In genomic region chr14:94136575-94137331, GRCh38 we compare ENCODE assay signal across 9 cellular contexts. TPM values are rescaled to one million over a fixed set of nuclear protein-coding genes. Genes with fewer than 3 reads are reported as not detected.
DNase-seq lines count a peak whose midpoint lies in the region; ATAC-seq and TF ChIP-seq lines count a peak whose summit lies in the region.
"Had no signal": no experiment of that assay in that cellular context is flagged by ENCODE, and none has a peak within 500 bp of the region (broad histone marks: within the 10 kb centered on the region; RNA-seq: fewer than 3 reads in every experiment).

No MANE protein-coding gene starts in this region.

- no peak overlapping the region for H3K9ac ChIP-seq in smooth muscle cell (ENCODE audit: low read depth)

- DNase-seq in HFFc6 (peak; percentile 74), NCI-H2029 treated with DMSO at 0.1 percent for 48 hours (lab: John Stamatoyannopoulos, UW) (peak; percentile 28), T1000 (lab: John Stamatoyannopoulos, UW) (peak; percentile 76), astrocyte of the cerebellum (ENCODE audit: low read depth) (peak; percentile 69), hippocampal formation (lab: John Stamatoyannopoulos, UW) (peak; percentile 68 to 84), smooth muscle cell (lab: John Stamatoyannopoulos, UW; ENCODE audit: unreplicated experiment) (peak; percentile 58)

- H3K4me1 Mint-ChIP-seq in HFFc6 (ENCODE audit: low read depth) = 0 out of 2 replicates have a peak, but pooled peaks cover 4% of the 10 kb centered on the region

- no peaks in the 10 kb centered on the region for H4K20me1 ChIP-seq in smooth muscle cell (ENCODE audit: low read depth)

- TF ChIP-seq CTCF in GM12801 (IDR thresholded peaks at IDR 0.05; ENCODE audit: extremely low read depth, insufficient read length) (peak; percentile 88), HFFc6 (IDR thresholded peaks at IDR 0.05) (peak; percentile 98), astrocyte of the cerebellum (IDR thresholded peaks at IDR 0.05; ENCODE audit: low read depth, low read length, missing control alignments) (peak; percentile 98), smooth muscle cell (IDR thresholded peaks at IDR 0.05; ENCODE audit: borderline replicate concordance, insufficient read depth, poor library complexity, severe bottlenecking) (peak; percentile 97)

- H3F3A ChIP-seq in smooth muscle cell (ENCODE audit: low read depth) = no peaks in the 10 kb centered on the region

- no peaks in the 10 kb centered on the region for H3K27me3 ChIP-seq in smooth muscle cell (ENCODE audit: low read depth)

- peak overlapping the region; percentile 71 for H2AFZ ChIP-seq in smooth muscle cell (ENCODE audit: low read depth)

- no peaks in the 10 kb centered on the region for H3K36me3 ChIP-seq in smooth muscle cell (ENCODE audit: low read depth)

- H3K4me1 ChIP-seq in smooth muscle cell (ENCODE audit: low read depth) = no peaks in the 10 kb centered on the region

- 34% methylated on average over 18 of the region's 18 CpGs for WGBS in smooth muscle cell (ENCODE audit: low lambda C conversion rate)

- no peak overlapping the region for H3K4me3 Mint-ChIP-seq in HFFc6

- in situ Hi-C loops in astrocyte of the cerebellum (cut with HindIII; ENCODE audit: low sequenced_read_pairs) = no loop called here

- H3K36me3 Mint-ChIP-seq in HFFc6 (ENCODE audit: low read depth) = peaks cover 9% of the 10 kb centered on the region; the same call in 1 of the 2 replicates

- H3K27ac ChIP-seq in smooth muscle cell (ENCODE audit: low read depth) = no peak overlapping the region
- H3K27ac ChIP-seq: skin epidermis had no signal

- no peak overlapping the region for H3K4me2 ChIP-seq in smooth muscle cell

- no peaks in the 10 kb centered on the region for H3K79me2 ChIP-seq in smooth muscle cell (ENCODE audit: low read depth)

- peaks cover 13% of the 10 kb centered on the region for H3K27me3 Mint-ChIP-seq in HFFc6 (ENCODE audit: insufficient read depth)

- no peak overlapping the region for H3K27ac Mint-ChIP-seq in HFFc6

- no peak for ATAC-seq in HG03457 (IDR thresholded peaks at IDR 0.05; ENCODE audit: unreplicated experiment)

- no peaks in the 10 kb centered on the region for H3K9me3 ChIP-seq in smooth muscle cell (replicated peaks; ENCODE audit: low read depth)

- H3K4me3 ChIP-seq in astrocyte of the cerebellum (ENCODE audit: low read depth, low read length) (no peak overlapping the region), smooth muscle cell (no peak overlapping the region)
- H3K4me3 ChIP-seq: skin epidermis had no signal

- H3K9me3 Mint-ChIP-seq in HFFc6 = peaks cover 10% of the 10 kb centered on the region; the same call in 1 of the 2 replicates

RNA-seq across cellular contexts. Expression of gene IFI27L2, which starts 7.3 kb away (rescaled TPM):
- 100 to 1,000 TPM; 150 to 180 (median 171) TPM for total RNA-seq in HFFc6 (2021; fragmentation: NEBNext Ultra II Directional; extraction: Animal tissue kit (Norgen Biotek cat#: 25700))
- total RNA-seq in smooth muscle cell = 73.8 and 96.0 TPM in 2 replicates
- polyA plus RNA-seq in smooth muscle cell = 135 and 162 TPM in 2 replicates

RNA-seq across cellular contexts. Expression of gene IFI27, which starts 26.2 kb away (rescaled TPM):
- total RNA-seq in HFFc6 (2021; fragmentation: NEBNext Ultra II Directional; extraction: Animal tissue kit (Norgen Biotek cat#: 25700)) = under 1 TPM in 2 of 6 experiments, not detected in 4; 0.29 to 0.46 TPM
- total RNA-seq in smooth muscle cell = 0.13 and 0.40 TPM in 2 replicates
- 3.1 TPM in 2 replicates for polyA plus RNA-seq in smooth muscle cell

RNA-seq across cellular contexts. Expression of gene PPP4R4, which starts 37.4 kb away (rescaled TPM):
- under 1 TPM in 2 of 6 experiments, not detected in 4; 0.05 to 0.14 TPM for total RNA-seq in HFFc6 (2021; fragmentation: NEBNext Ultra II Directional; extraction: Animal tissue kit (Norgen Biotek cat#: 25700))
- total RNA-seq in smooth muscle cell = 0.27 and 0.40 TPM in 2 replicates
- polyA plus RNA-seq in smooth muscle cell = 0.27 and 0.38 TPM in 2 replicates

RNA-seq across cellular contexts. Expression of gene IFI27L1, which starts 55.6 kb away (rescaled TPM):
- 10 to 100 TPM; 22.3 to 28.2 (median 23.7) TPM for total RNA-seq in HFFc6 (2021; fragmentation: NEBNext Ultra II Directional; extraction: Animal tissue kit (Norgen Biotek cat#: 25700))
- total RNA-seq in smooth muscle cell = 2.9 and 14.7 TPM in 2 replicates
- 38.0 and 38.2 TPM in 2 replicates for polyA plus RNA-seq in smooth muscle cell

RNA-seq across cellular contexts. Expression of gene DDX24, which starts 55.8 kb away (rescaled TPM):
- 100 to 1,000 TPM; 167 to 191 (median 187) TPM for total RNA-seq in HFFc6 (2021; fragmentation: NEBNext Ultra II Directional; extraction: Animal tissue kit (Norgen Biotek cat#: 25700))
- 117 and 151 TPM in 2 replicates for total RNA-seq in smooth muscle cell
- 118 and 127 TPM in 2 replicates for polyA plus RNA-seq in smooth muscle cell
